Comparison of ENCODE assay signal across 1 cellular context in genomic region chr7:123437447-123437995, GRCh38.
TF ChIP-seq lines count a peak whose summit lies in the region.

No MANE protein-coding gene starts in this region.

TF ChIP-seq in H1, 55 proteins besides CTCF, POLR2A, EP300 and RAD21:
- TF ChIP-seq MAFK (IDR thresholded peaks at IDR 0.05; ENCODE audit: low read depth, low read length) (no peak), JUN (IDR thresholded peaks at IDR 0.05; ENCODE audit: low read depth, low read length) (no peak), NRF1 (IDR thresholded peaks at IDR 0.05; ENCODE audit: low read depth, low read length) (no peak), ZNF274 (IDR thresholded peaks at IDR 0.05; ENCODE audit: borderline replicate concordance, extremely low read depth, low read length) (no peak), CBX8 (IDR thresholded peaks at IDR 0.05; ENCODE audit: borderline replicate concordance, low read depth, low read length) (no peak), RNF2 (IDR thresholded peaks at IDR 0.05; ENCODE audit: borderline replicate concordance, low read depth, low read length, missing control alignments, poor library complexity, severe bottlenecking) (no peak), KDM4A (IDR thresholded peaks at IDR 0.05; ENCODE audit: low read depth, low read length, severe bottlenecking) (no peak), TCF12 (IDR thresholded peaks at IDR 0.05; ENCODE audit: low read depth, low read length) (no peak), SRF (IDR thresholded peaks at IDR 0.05; ENCODE audit: low read depth, low read length) (no peak), TAF1 (IDR thresholded peaks at IDR 0.05; ENCODE audit: low read depth, low read length) (no peak), TBP (IDR thresholded peaks at IDR 0.05; ENCODE audit: low read depth, low read length) (no peak), YY1 (IDR thresholded peaks at IDR 0.05; ENCODE audit: low read depth, low read length) (no peak), BRCA1 (IDR thresholded peaks at IDR 0.05; ENCODE audit: low read depth, low read length) (no peak), JUND (IDR thresholded peaks at IDR 0.05; ENCODE audit: low read length) (no peak), RXRA (IDR thresholded peaks at IDR 0.05; ENCODE audit: insufficient read depth, low read depth, low read length) (no peak), RFX5 (IDR thresholded peaks at IDR 0.05; ENCODE audit: borderline replicate concordance, low read depth, low read length) (no peak)
- TF ChIP-seq, protein P1, sequence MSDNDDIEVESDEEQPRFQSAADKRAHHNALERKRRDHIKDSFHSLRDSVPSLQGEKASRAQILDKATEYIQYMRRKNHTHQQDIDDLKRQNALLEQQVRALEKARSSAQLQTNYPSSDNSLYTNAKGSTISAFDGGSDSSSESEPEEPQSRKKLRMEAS (IDR thresholded peaks at IDR 0.05): no peak
- TF ChIP-seq, protein P2, sequence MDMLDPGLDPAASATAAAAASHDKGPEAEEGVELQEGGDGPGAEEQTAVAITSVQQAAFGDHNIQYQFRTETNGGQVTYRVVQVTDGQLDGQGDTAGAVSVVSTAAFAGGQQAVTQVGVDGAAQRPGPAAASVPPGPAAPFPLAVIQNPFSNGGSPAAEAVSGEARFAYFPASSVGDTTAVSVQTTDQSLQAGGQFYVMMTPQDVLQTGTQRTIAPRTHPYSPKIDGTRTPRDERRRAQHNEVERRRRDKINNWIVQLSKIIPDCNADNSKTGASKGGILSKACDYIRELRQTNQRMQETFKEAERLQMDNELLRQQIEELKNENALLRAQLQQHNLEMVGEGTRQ (IDR thresholded peaks at IDR 0.05; ENCODE audit: low read length): no peak
TF ChIP-seq in H1: peak in this region for 0.
